ENCODE assay signal across 10 cellular contexts in genomic region chr14:100105357-100106169, GRCh38. TPM values are rescaled to one million over a fixed set of nuclear protein-coding genes. Genes with fewer than 3 reads are reported as not detected.
DNase-seq lines count a peak whose midpoint lies in the region; ATAC-seq and TF ChIP-seq lines count a peak whose summit lies in the region.
"Had no signal": no experiment of that assay in that cellular context is flagged by ENCODE, and none has a peak within 500 bp of the region (broad histone marks: within the 10 kb centered on the region; RNA-seq: fewer than 3 reads in every experiment).

No MANE protein-coding gene starts in this region.

- no peaks in the 10 kb centered on the region for H3K9me3 Mint-ChIP-seq in activated naive CD4-positive, alpha-beta T cell treated with anti-CD3 and anti-CD28 coated beads, Interleukin-2, amount 10 ng/mL, durations not matched to agents 7 days and 5 days
- H3K9me3 Mint-ChIP-seq in activated CD4-positive, alpha-beta memory T cell treated with anti-CD3 and anti-CD28 coated beads for 36 hours: no peaks in the 10 kb centered on the region

- TF ChIP-seq POLR2A in gastroesophageal sphincter (IDR thresholded peaks at IDR 0.05): no peak

- H3K4me1 ChIP-seq in gastroesophageal sphincter (peaks cover 0 to 66% (median 37%) of the 10 kb centered on the region in 3 donors), thymus (ENCODE audit: control insufficient read depth, insufficient read depth, low read length) (peaks cover 6% of the 10 kb centered on the region)

- H3K27me3 ChIP-seq in gastroesophageal sphincter (no peaks in the 10 kb centered on the region), thymus (ENCODE audit: control insufficient read depth, insufficient read depth) (no peaks in the 10 kb centered on the region)
- H3K27me3 ChIP-seq: BE2C had no signal

- CTCF ChIA-PET in activated naive CD4-positive, alpha-beta T cell treated with anti-CD3 and anti-CD28 coated beads, Interleukin-2, amount 10 ng/mL, durations not matched to agents 7 days and 5 days (lab: Charles Lee): interaction anchor here (1.1 to 14.4 kb wide), 7 partner anchors 9 to 88 kb away, joined by 3 to 488 read pairs (median 4); partner anchors contain the start of gene EVL
- CTCF ChIA-PET in activated CD4-positive, alpha-beta memory T cell treated with anti-CD3 and anti-CD28 coated beads for 36 hours (lab: Charles Lee): interaction anchor here (1.0 to 16.3 kb wide), 11 partner anchors 9 to 122 kb away, joined by 3 to 573 read pairs (median 5); partner anchors contain the start of gene EVL

- no peaks in the 10 kb centered on the region for H3K27me3 Mint-ChIP-seq in activated naive CD4-positive, alpha-beta T cell treated with anti-CD3 and anti-CD28 coated beads, Interleukin-2, amount 10 ng/mL, durations not matched to agents 7 days and 5 days
- H3K27me3 Mint-ChIP-seq in activated CD4-positive, alpha-beta memory T cell treated with anti-CD3 and anti-CD28 coated beads for 36 hours: no peaks in the 10 kb centered on the region

- H3K4me3 ChIP-seq in gastroesophageal sphincter (no peak overlapping the region), thymus (ENCODE audit: low read length) (no peak overlapping the region)

- ATAC-seq in gastroesophageal sphincter (no peak), GM19455 (IDR thresholded peaks at IDR 0.05; ENCODE audit: unreplicated experiment) (no peak), HG02840 (IDR thresholded peaks at IDR 0.05; ENCODE audit: low FRiP score, unreplicated experiment) (no peak)

- peaks cover 92% of the 10 kb centered on the region for H3K4me1 Mint-ChIP-seq in activated naive CD4-positive, alpha-beta T cell treated with anti-CD3 and anti-CD28 coated beads, Interleukin-2, amount 10 ng/mL, durations not matched to agents 7 days and 5 days
- peaks cover 85% of the 10 kb centered on the region for H3K4me1 Mint-ChIP-seq in activated CD4-positive, alpha-beta memory T cell treated with anti-CD3 and anti-CD28 coated beads for 36 hours (ENCODE audit: low read depth)

- H3K4me3 Mint-ChIP-seq in activated naive CD4-positive, alpha-beta T cell treated with anti-CD3 and anti-CD28 coated beads, Interleukin-2, amount 10 ng/mL, durations not matched to agents 7 days and 5 days: peak overlapping the region; percentile 46
- peak overlapping the region; percentile 53 for H3K4me3 Mint-ChIP-seq in activated CD4-positive, alpha-beta memory T cell treated with anti-CD3 and anti-CD28 coated beads for 36 hours

- H3K27ac ChIP-seq in gastroesophageal sphincter (peak overlapping the region in 3 of 4 donors; percentile 36 to 68 (median 54)), thymus (ENCODE audit: low read depth) (peak overlapping the region; percentile 62)

- H3K36me3 ChIP-seq in gastroesophageal sphincter: no peaks in the 10 kb centered on the region
- peaks cover 80% of the 10 kb centered on the region for H3K36me3 ChIP-seq in thymus (ENCODE audit: control insufficient read depth, insufficient read depth)

- peaks cover 84% of the 10 kb centered on the region for H3K36me3 Mint-ChIP-seq in activated naive CD4-positive, alpha-beta T cell treated with anti-CD3 and anti-CD28 coated beads, Interleukin-2, amount 10 ng/mL, durations not matched to agents 7 days and 5 days
- H3K36me3 Mint-ChIP-seq in activated CD4-positive, alpha-beta memory T cell treated with anti-CD3 and anti-CD28 coated beads for 36 hours: peaks cover 37% of the 10 kb centered on the region

- peak overlapping the region; percentile 94 for H3K27ac Mint-ChIP-seq in activated naive CD4-positive, alpha-beta T cell treated with anti-CD3 and anti-CD28 coated beads, Interleukin-2, amount 10 ng/mL, durations not matched to agents 7 days and 5 days
- H3K27ac Mint-ChIP-seq in activated CD4-positive, alpha-beta memory T cell treated with anti-CD3 and anti-CD28 coated beads for 36 hours: peak overlapping the region; percentile 90

- TF ChIP-seq EP300 in gastroesophageal sphincter (IDR thresholded peaks at IDR 0.05): no peak

- TF ChIP-seq CTCF in gastroesophageal sphincter (IDR thresholded peaks at IDR 0.05): no peak

- POLR2A ChIA-PET in activated CD4-positive, alpha-beta memory T cell treated with anti-CD3 and anti-CD28 coated beads for 36 hours (lab: Charles Lee): interaction anchor here (1.1 to 11.3 kb wide), 3 partner anchors 16 to 35 kb away, joined by 3 to 200 read pairs (median 53); partner anchors contain the start of gene EVL

- WGBS in gastroesophageal sphincter (ENCODE audit: low coverage in 1 of 2), 2 donors: 80 to 100% methylated on average over 3 to 5 of the region's 16 CpGs
- WGBS in thymus: 83% methylated on average over 16 of the region's 16 CpGs

- intact Hi-C loops in activated CD4-positive, alpha-beta memory T cell treated with anti-CD3 and anti-CD28 coated beads for 36 hours (cut with micrococcal nuclease): loop anchor here (5.0 kb wide), 1 partner anchor 272 kb away; the partner anchor contains the start of gene WDR25

- peak; percentile 41 for DNase-seq in activated naive CD4-positive, alpha-beta T cell treated with anti-CD3 and anti-CD28 coated beads, Interleukin-2, amount 10 ng/mL, durations not matched to agents 7 days and 5 days
- DNase-seq in activated naive CD4-positive, alpha-beta T cell (lab: John Stamatoyannopoulos, UW): no peak
- DNase-seq in activated CD4-positive, alpha-beta memory T cell treated with anti-CD3 and anti-CD28 coated beads for 36 hours: peak; percentile 44
- no peak for DNase-seq in SHP77 treated with DMSO at 0.1 percent for 48 hours (lab: John Stamatoyannopoulos, UW)
- DNase-seq: BE2C, NCI-H1417 had no signal

- H3K9me3 ChIP-seq in gastroesophageal sphincter (no peaks in the 10 kb centered on the region), thymus (ENCODE audit: control insufficient read depth) (no peaks in the 10 kb centered on the region)
- H3K9me3 ChIP-seq: BE2C had no signal

RNA-seq across cellular contexts. Expression of gene EVL, which starts 40.3 kb away (rescaled TPM):
- 100 to 1,000 TPM; 174 to 180 TPM for total RNA-seq in activated CD4-positive, alpha-beta memory T cell treated with anti-CD3 and anti-CD28 coated beads for 36 hours
- total RNA-seq in gastroesophageal sphincter: 10 to 100 TPM; 36.1 to 42.6 (median 38.5) TPM
- polyA plus RNA-seq in thymus: 233 TPM

RNA-seq across cellular contexts. Expression of gene DEGS2, which starts 53.9 kb away (rescaled TPM):
- total RNA-seq in activated CD4-positive, alpha-beta memory T cell treated with anti-CD3 and anti-CD28 coated beads for 36 hours: 1 to 10 TPM; 1.1 to 1.3 TPM
- total RNA-seq in gastroesophageal sphincter: under 1 TPM; 0.16 to 0.94 (median 0.68) TPM
- polyA plus RNA-seq in thymus: 2.1 TPM

Comparison
In these comparisons a context has a peak if more than half of its experiments do, and no peak if none do; other contexts are left out.
1. DNase-seq: peak in activated naive CD4-positive, alpha-beta T cell treated with anti-CD3 and anti-CD28 coated beads, Interleukin-2, amount 10 ng/mL, durations not matched to agents 7 days and 5 days (single experiment) and activated CD4-positive, alpha-beta memory T cell treated with anti-CD3 and anti-CD28 coated beads for 36 hours (single experiment); none in activated naive CD4-positive, alpha-beta T cell (0 of 4) and SHP77 treated with DMSO at 0.1 percent for 48 hours (single experiment).
2. RNA of gene EVL, which starts 40.3 kb away (total RNA-seq): 174 to 180 TPM in activated CD4-positive, alpha-beta memory T cell treated with anti-CD3 and anti-CD28 coated beads for 36 hours; 36.1 to 42.6 TPM in gastroesophageal sphincter; every median in the first group is over 4 times any median in the second.